In the genomic region with DNA sequence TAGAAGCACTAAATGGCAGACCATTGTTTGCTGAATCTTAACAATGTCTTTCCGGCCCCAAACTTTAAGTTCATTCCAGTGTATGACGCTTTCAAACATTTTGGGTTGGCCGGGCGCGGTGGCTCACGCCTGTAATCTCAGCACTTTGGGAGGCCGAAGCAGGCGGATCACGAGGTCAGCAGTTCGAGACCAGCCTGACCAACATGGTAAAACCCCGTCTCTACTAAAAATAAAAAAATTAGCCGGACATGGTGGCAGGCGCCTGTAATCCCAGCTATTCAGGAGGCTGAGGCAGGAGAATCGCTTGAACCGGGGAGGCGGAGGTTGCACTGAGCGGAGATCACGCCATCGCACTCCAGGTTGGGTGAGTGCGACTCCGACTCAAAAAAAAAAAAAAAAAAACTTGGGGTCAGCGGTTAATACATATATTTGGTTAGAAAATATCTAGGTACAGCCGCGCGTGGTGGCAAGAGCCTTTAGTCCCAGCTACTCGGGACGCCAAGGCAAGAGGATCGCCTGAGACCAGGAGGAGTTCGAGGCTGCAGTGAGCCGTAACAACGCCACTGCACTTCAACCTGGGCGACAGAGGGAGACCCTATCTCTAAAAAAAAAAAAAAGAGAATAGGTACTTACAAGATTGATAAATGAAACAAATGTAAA, we compare ENCODE assay signal across 8 cellular contexts. TPM values are rescaled to one million over a fixed set of nuclear protein-coding genes. Genes with fewer than 3 reads are reported as not detected.
DNase-seq lines count a peak whose midpoint lies in the region; ATAC-seq and TF ChIP-seq lines count a peak whose summit lies in the region.
"Not testable (repeated sequence)": the region's sequence is repeated elsewhere in the genome, so short reads cannot be mapped to it uniquely, and the experiment has no call there.

No MANE protein-coding gene starts in this region.

- intact Hi-C loops in upper lobe of right lung (cut with DNase I) = not testable (repeated sequence)

- DNase-seq in GM06990 (ENCODE audit: extremely low read depth, insufficient read length); astrocyte of the spinal cord (ENCODE audit: low read depth, low spot score); fibroblast of mammary gland (ENCODE audit: low read depth); retinal pigment epithelial cell (ENCODE audit: low read depth); upper lobe of right lung: not testable (repeated sequence)
- peak; percentile 26 for DNase-seq in NCI-H69 (lab: John Stamatoyannopoulos, UW)
- peak; percentile 44 for DNase-seq in activated CD4-positive, CD25-positive, alpha-beta regulatory T cell treated with anti-CD3 and anti-CD28 coated beads, Interleukin-2, amount 50 U/mL, for 72 hours
- peak; percentile 17 to 23 for DNase-seq in lung microvascular endothelial cell (ENCODE audit: low read depth in 2 of 2)

- H3K27ac ChIP-seq in upper lobe of right lung = peak overlapping the region; percentile 98

- H3K4me3 ChIP-seq in GM06990 (replicated peaks; ENCODE audit: low read depth, low read length) = peak overlapping the region; percentile 98
- H3K4me3 ChIP-seq in astrocyte of the spinal cord (ENCODE audit: low read depth, low read length) = peak overlapping the region; percentile 100
- peak overlapping the region; percentile 68 for H3K4me3 ChIP-seq in fibroblast of mammary gland (ENCODE audit: control insufficient read depth, low read depth, low read length)
- peak overlapping the region; percentile 99 for H3K4me3 ChIP-seq in retinal pigment epithelial cell (ENCODE audit: low read length)
- H3K4me3 ChIP-seq in upper lobe of right lung = peak overlapping the region; percentile 99

- H3K9me3 ChIP-seq in upper lobe of right lung = not testable (repeated sequence)

- in situ Hi-C loops in astrocyte of the spinal cord (cut with HindIII; ENCODE audit: low sequenced_read_pairs) = not testable (repeated sequence)

- not testable (repeated sequence) for ATAC-seq in upper lobe of right lung

- not testable (repeated sequence) for H3K36me3 ChIP-seq in GM06990 (ENCODE audit: control insufficient read depth, insufficient read depth, low read length)
- peaks cover 32% of the 10 kb centered on the region for H3K36me3 ChIP-seq in upper lobe of right lung

- peaks cover 28% of the 10 kb centered on the region for H3K4me1 ChIP-seq in upper lobe of right lung

- H3K27me3 ChIP-seq in GM06990 (replicated peaks; ENCODE audit: control insufficient read depth, insufficient read depth, low read length); upper lobe of right lung: not testable (repeated sequence)

- not testable (repeated sequence) for TF ChIP-seq CTCF in GM06990 (IDR thresholded peaks at IDR 0.05; ENCODE audit: insufficient read depth, low read length, poor library complexity, severe bottlenecking); astrocyte of the spinal cord (IDR thresholded peaks at IDR 0.05; ENCODE audit: low read depth, low read length); fibroblast of mammary gland (conservative IDR thresholded peaks at IDR 0.05; ENCODE audit: control insufficient read depth, insufficient read depth, low read depth, low read length); retinal pigment epithelial cell (conservative IDR thresholded peaks at IDR 0.05; ENCODE audit: low read depth, low read length); upper lobe of right lung (IDR thresholded peaks at IDR 0.05)

RNA-seq across cellular contexts. Expression of a gene that starts 1.1 kb away (rescaled TPM):
- total RNA-seq in lung microvascular endothelial cell = 1,913 and 2,236 TPM in 2 replicates
- total RNA-seq in upper lobe of right lung = 1,185 TPM

RNA-seq across cellular contexts. Expression of a gene that starts 13.6 kb away (rescaled TPM):
- total RNA-seq in lung microvascular endothelial cell (11.9 and 16.1 TPM in 2 replicates), upper lobe of right lung (6.0 TPM)

RNA-seq across cellular contexts. Expression of a gene that starts 35.3 kb away (rescaled TPM):
- 240 and 248 TPM in 2 replicates for total RNA-seq in lung microvascular endothelial cell
- 157 TPM for total RNA-seq in upper lobe of right lung

RNA-seq across cellular contexts. Expression of a gene that starts 35.5 kb away (rescaled TPM):
- total RNA-seq in lung microvascular endothelial cell = 53.0 and 69.0 TPM in 2 replicates
- 27.1 TPM for total RNA-seq in upper lobe of right lung

RNA-seq across cellular contexts. Expression of a gene that starts 49.9 kb away (rescaled TPM):
- total RNA-seq in lung microvascular endothelial cell (7.2 and 8.7 TPM in 2 replicates), upper lobe of right lung (5.6 TPM)
